8 cellular contexts compared by ENCODE assay signal in the genomic region with DNA sequence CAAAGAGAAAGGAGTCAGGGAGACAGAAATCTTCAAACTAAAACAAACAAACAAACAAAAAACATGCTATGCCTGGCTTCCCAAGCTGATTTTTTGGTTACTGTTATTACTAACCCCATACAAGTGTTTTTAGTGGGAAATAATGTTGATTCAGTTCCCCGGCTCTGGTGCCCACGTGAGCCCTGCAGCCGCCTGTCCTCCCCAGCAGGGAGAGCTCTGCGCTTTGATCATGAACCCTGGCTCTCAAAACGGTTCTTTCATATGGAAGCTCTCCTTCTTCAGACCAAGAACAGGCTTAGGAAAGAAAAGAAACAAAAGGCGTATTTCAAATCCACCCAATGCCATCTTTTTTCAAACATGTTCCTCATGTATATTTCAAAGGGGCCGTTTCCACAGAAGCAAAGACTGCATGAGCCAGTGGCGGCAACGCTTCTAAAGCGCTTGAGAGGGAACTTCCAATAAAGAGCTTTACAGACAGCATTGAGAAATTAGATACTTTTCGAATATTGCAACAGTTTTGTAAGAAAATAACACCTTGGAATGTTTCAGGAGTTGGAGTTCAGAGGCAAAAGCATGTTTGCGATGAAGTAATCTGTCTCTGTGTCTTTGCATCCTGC.
DNase-seq lines count a peak whose midpoint lies in the region; ATAC-seq and TF ChIP-seq lines count a peak whose summit lies in the region.

No MANE protein-coding gene starts in this region.

- no peaks in the 10 kb centered on the region for H3K27me3 ChIP-seq in adrenal gland

- no peaks in the 10 kb centered on the region for H3K9me3 ChIP-seq in adrenal gland (replicated peaks in 1 of 3)

- peaks cover 0 to 6% of the 10 kb centered on the region in 2 donors for H3K4me1 ChIP-seq in adrenal gland (replicated peaks in 1 of 2)

- WGBS in adrenal gland, 4 donors = 36 to 41% (median 39%) methylated on average over 12 of the region's 12 CpGs

- DNase-seq in A172 (ENCODE audit: low spot score) (peak; percentile 49), GM04503 (ENCODE audit: low read depth) (peak; percentile 19), NCI-H345 (lab: John Stamatoyannopoulos, UW) (peak; percentile 63), adrenal gland (peak; percentile 62 to 88 (median 77)), left ventricle myocardium superior (peak; percentile 57), sciatic nerve (ENCODE audit: low spot score) (peak; percentile 71), LoVo (ENCODE audit: low spot score) (no peak)

- no peak overlapping the region for H3K27ac ChIP-seq in adrenal gland

- no peak overlapping the region for H3K4me3 ChIP-seq in adrenal gland

- H3K36me3 ChIP-seq in adrenal gland (replicated peaks in 1 of 2) = no peaks in the 10 kb centered on the region

- TF ChIP-seq POLR2A in adrenal gland (IDR thresholded peaks at IDR 0.05) = no peak

- ATAC-seq in HG03025 (IDR thresholded peaks at IDR 0.05; ENCODE audit: low FRiP score, unreplicated experiment) (peak; percentile 46), left ventricle myocardium superior (peak; percentile 70), sciatic nerve (peak; percentile 90)

- intact Hi-C loops in adrenal gland (cut with DNase I) (loop anchor here (10.0 kb wide), 2 partner anchors 1078 to 1248 kb away; no protein-coding TSS in a partner anchor), left ventricle myocardium superior (cut with micrococcal nuclease) (loop anchor here (10.0 kb wide), 1 partner anchor 388 kb away; no protein-coding TSS in a partner anchor), sciatic nerve (cut with DNase I) (no loop called here)

- peak; percentile 72 to 88 (median 80) for TF ChIP-seq CTCF in adrenal gland (IDR thresholded peaks at IDR 0.05)
